ENCODE assay signal across 21 cellular contexts in genomic region chr4:123827511-123827910, GRCh38.
"Had no signal": no experiment of that assay in that cellular context is flagged by ENCODE, and none has a peak within 500 bp of the region (broad histone marks: within the 10 kb centered on the region; RNA-seq: fewer than 3 reads in every experiment).

No MANE protein-coding gene starts in this region.

- H3K9me3 ChIP-seq: esophagus squamous epithelium, mucosa of descending colon, pancreas, right atrium auricular region, sigmoid colon, suprapubic skin, transverse colon, upper lobe of right lung, uterus had no signal

- DNase-seq: effector memory CD4-positive, alpha-beta T cell; esophagus squamous epithelium; foreskin melanocyte; glutamatergic neuron; mucosa of descending colon; naive thymus-derived CD4-positive, alpha-beta T cell; occipital lobe; pancreas; sigmoid colon; small intestine; stimulated activated CD4-positive, alpha-beta T cell treated with anti-CD3 and anti-CD28 coated beads, Interleukin-15, amount 100 ng/mL, for 24 hours; stimulated activated CD4-positive, alpha-beta T cell treated with anti-CD3 and anti-CD28 coated beads, Interleukin-2, amount 100 ng/mL, for 48 hours; stimulated activated naive CD4-positive, alpha-beta T cell; stimulated activated naive CD8-positive, alpha-beta T cell treated with anti-CD3 and anti-CD28 coated beads, Interleukin-15, amount 100 ng/mL, for 72 hours; transverse colon; upper lobe of right lung; uterus had no signal

- H3K4me1 Mint-ChIP-seq: naive thymus-derived CD4-positive, alpha-beta T cell; stimulated activated naive CD8-positive, alpha-beta T cell treated with anti-CD3 and anti-CD28 coated beads, Interleukin-15, amount 100 ng/mL, for 72 hours had no signal

- H3K4me1 ChIP-seq: pancreas, uterus had no signal

- H3K27ac Mint-ChIP-seq: naive thymus-derived CD4-positive, alpha-beta T cell; stimulated activated naive CD8-positive, alpha-beta T cell treated with anti-CD3 and anti-CD28 coated beads, Interleukin-15, amount 100 ng/mL, for 72 hours had no signal

- H3K4me3 ChIP-seq: coronary artery, esophagus squamous epithelium, mucosa of descending colon, pancreas, right atrium auricular region, sigmoid colon, suprapubic skin, transverse colon, upper lobe of right lung, uterus had no signal

- H3K27ac ChIP-seq: esophagus squamous epithelium, pancreas, sigmoid colon, suprapubic skin, transverse colon, upper lobe of right lung, uterus had no signal

- H3K4me3 Mint-ChIP-seq: mesothelial cell of epicardium; naive thymus-derived CD4-positive, alpha-beta T cell; stimulated activated naive CD8-positive, alpha-beta T cell treated with anti-CD3 and anti-CD28 coated beads, Interleukin-15, amount 100 ng/mL, for 72 hours had no signal

- ATAC-seq: mucosa of descending colon; naive thymus-derived CD4-positive, alpha-beta T cell; pancreas; stimulated activated naive CD8-positive, alpha-beta T cell treated with anti-CD3 and anti-CD28 coated beads, Interleukin-15, amount 100 ng/mL, for 72 hours; upper lobe of right lung had no signal

- H3K27me3 ChIP-seq: esophagus squamous epithelium, pancreas, right atrium auricular region, sigmoid colon, suprapubic skin, transverse colon, upper lobe of right lung, uterus had no signal

- H3K36me3 ChIP-seq: esophagus squamous epithelium, pancreas, right atrium auricular region, sigmoid colon, suprapubic skin, transverse colon, upper lobe of right lung, uterus had no signal

- H3K36me3 Mint-ChIP-seq: naive thymus-derived CD4-positive, alpha-beta T cell had no signal

- H3K9me3 Mint-ChIP-seq: stimulated activated naive CD8-positive, alpha-beta T cell treated with anti-CD3 and anti-CD28 coated beads, Interleukin-15, amount 100 ng/mL, for 72 hours had no signal
